8 cellular contexts compared by ENCODE assay signal in the genomic region with DNA sequence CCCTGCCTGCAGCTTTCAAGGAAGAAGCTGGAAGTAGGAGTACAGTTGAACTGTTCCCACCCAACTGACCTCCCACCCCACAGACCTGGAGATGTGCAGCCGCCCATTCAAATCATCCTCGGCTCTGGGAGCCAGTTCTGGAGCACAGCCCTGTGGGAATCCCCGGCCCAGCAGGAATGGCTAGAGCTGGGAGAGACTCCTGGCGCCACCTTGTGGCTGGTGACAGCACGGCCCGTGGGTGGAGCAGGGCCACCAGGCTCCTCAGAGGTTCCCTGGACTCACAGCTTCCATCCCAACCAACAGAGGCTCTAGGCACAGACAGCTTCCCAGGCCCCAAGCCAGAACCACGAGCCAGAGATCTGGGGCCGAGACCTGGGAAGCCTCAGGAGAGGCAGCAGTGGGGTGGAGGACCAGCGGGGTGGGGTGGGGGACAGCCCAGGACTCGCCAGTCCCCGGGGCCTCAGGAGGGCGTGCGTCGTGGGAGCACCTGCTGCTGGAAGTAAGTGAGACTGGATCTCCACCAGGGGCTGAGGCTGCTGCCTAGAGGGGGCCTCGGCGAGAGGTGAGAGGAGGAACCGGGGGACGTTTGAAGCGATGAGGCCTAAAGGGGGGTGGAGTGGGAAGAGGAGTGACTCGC.
DNase-seq lines count a peak whose midpoint lies in the region; TF ChIP-seq lines count a peak whose summit lies in the region.

No MANE protein-coding gene starts in this region.

- peaks cover 14 to 62% of the 10 kb centered on the region in 2 experiments; a peak in 2 of 3 replicates for H3K36me3 ChIP-seq in HEK293 (ENCODE audit: control insufficient read depth in 2 of 2, insufficient read depth in 1 of 2, low read length in 2 of 2)

- POLR2A ChIA-PET in HEK293 (lab: Yijun Ruan, JAX) = interaction anchor here (0.5 to 1.1 kb wide), 4 partner anchors 23 to 957 kb away, joined by 3 to 5 read pairs (median 3); partner anchors contain the start of gene ANAPC5

- TF ChIP-seq CTCF in C4-2B (conservative IDR thresholded peaks at IDR 0.05) (peak; percentile 91), HEK293 (tag by site-specific recombination; IDR thresholded peaks at IDR 0.05) (peak; percentile 86)

- H3K4me3 ChIP-seq in HEK293 (ENCODE audit: low read depth, low read length) = no peak overlapping the region

- H3K27ac ChIP-seq in C4-2B (no peak overlapping the region; the same call in 1 of the 2 replicates), HEK293 (ENCODE audit: extremely low read depth, low read depth, low read length) (no peak overlapping the region)

- CTCF ChIA-PET in HEK293 (lab: Yijun Ruan, JAX) = interaction anchor here (0.6 to 4.6 kb wide), 31 partner anchors 8 to 1068 kb away, joined by 3 to 58 read pairs (median 5); no protein-coding TSS in a partner anchor

- DNase-seq in NCI-H748 treated with DMSO at 0.1 percent for 48 hours (lab: John Stamatoyannopoulos, UW) = peak; percentile 53
- peak; percentile 88 for DNase-seq in activated CD8-positive, alpha-beta memory T cell treated with anti-CD3 and anti-CD28 coated beads, Interleukin-2, amount 50 U/mL, for 48 hours
- DNase-seq in epidermal melanocyte (ENCODE audit: insufficient read length, low spot score) = peak; percentile 95
- peak; percentile 76 for DNase-seq in middle frontal gyrus (ENCODE audit: extremely low spot score, low spot score)
- DNase-seq in stimulated activated CD8-positive, alpha-beta memory T cell treated with anti-CD3 and anti-CD28 coated beads, Interleukin-2, amount 100 ng/mL, for 48 hours (ENCODE audit: low read depth in 2 of 2) = peak; percentile 58 to 69
- no peak for DNase-seq in GF-D8 (lab: John Stamatoyannopoulos, UW)

- no peaks in the 10 kb centered on the region for H3K9me3 ChIP-seq in HEK293 (ENCODE audit: control insufficient read depth, insufficient read depth, low read depth, low read length)

- H3K4me1 ChIP-seq in HEK293 (ENCODE audit: control insufficient read depth, insufficient read depth, low read length) = no peaks in the 10 kb centered on the region

TF ChIP-seq in HEK293, 187 proteins besides CTCF, POLR2A, EP300 and RAD21:
- 0 out of 2 replicates have a peak, but pooled peaks have one; percentile 28 for TF ChIP-seq ZNF660 (tag by site-specific recombination; IDR thresholded peaks at IDR 0.05)
- no peak for TF ChIP-seq ZNF701 (tag by site-specific recombination; IDR thresholded peaks at IDR 0.05)
- no peak for TF ChIP-seq ZFP69B (tag by site-specific recombination; IDR thresholded peaks at IDR 0.05)
- peak; percentile 58 for TF ChIP-seq ZBTB17 (tag by site-specific recombination; IDR thresholded peaks at IDR 0.05)
- TF ChIP-seq ZNF76 (tag by site-specific recombination; IDR thresholded peaks at IDR 0.05; ENCODE audit: borderline replicate concordance, low read depth) = peak; percentile 34; the same call in 1 of the 2 replicates
- TF ChIP-seq, protein P1, sequence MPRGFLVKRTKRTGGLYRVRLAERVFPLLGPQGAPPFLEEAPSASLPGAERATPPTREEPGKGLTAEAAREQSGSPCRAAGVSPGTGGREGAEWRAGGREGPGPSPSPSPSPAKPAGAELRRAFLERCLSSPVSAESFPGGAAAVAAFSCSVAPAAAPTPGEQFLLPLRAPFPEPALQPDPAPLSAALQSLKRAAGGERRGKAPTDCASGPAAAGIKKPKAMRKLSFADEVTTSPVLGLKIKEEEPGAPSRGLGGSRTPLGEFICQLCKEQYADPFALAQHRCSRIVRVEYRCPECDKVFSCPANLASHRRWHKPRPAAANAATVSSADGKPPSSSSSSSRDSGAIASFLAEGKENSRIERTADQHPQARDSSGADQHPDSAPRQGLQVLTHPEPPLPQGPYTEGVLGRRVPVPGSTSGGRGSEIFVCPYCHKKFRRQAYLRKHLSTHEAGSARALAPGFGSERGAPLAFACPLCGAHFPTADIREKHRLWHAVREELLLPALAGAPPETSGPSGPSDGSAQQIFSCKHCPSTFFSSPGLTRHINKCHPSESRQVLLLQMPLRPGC (tag by site-specific recombination; IDR thresholded peaks at IDR 0.05) = no peak
- TF ChIP-seq ZNF600 (tag by site-specific recombination; IDR thresholded peaks at IDR 0.05) = peak; percentile 53; the same call in 1 of the 2 replicates
- TF ChIP-seq ZNF2 (tag by site-specific recombination; IDR thresholded peaks at IDR 0.05) = peak; percentile 62; the same call in 1 of the 2 replicates
- TF ChIP-seq ZIC2 (tag by site-specific recombination; IDR thresholded peaks at IDR 0.05) = peak; percentile 70
- TF ChIP-seq ZNF585B (tag by site-specific recombination; IDR thresholded peaks at IDR 0.05) = no peak
- no peak for TF ChIP-seq ZNF175 (tag by site-specific recombination; IDR thresholded peaks at IDR 0.05)
- TF ChIP-seq ZNF654 (tag by site-specific recombination; IDR thresholded peaks at IDR 0.05; ENCODE audit: low read depth) = peak; percentile 88
- no peak for TF ChIP-seq ZNF510 (tag by site-specific recombination; IDR thresholded peaks at IDR 0.05; ENCODE audit: insufficient replicate concordance)
- TF ChIP-seq HOXD13 (CRISPR knock-in tag; IDR thresholded peaks at IDR 0.05; ENCODE audit: borderline replicate concordance) = no peak
- no peak for TF ChIP-seq ZNF580 (tag by site-specific recombination; IDR thresholded peaks at IDR 0.05)
- TF ChIP-seq ZFHX2 (tag by site-specific recombination; conservative IDR thresholded peaks at IDR 0.05) = peak; percentile 77
- TF ChIP-seq, protein P2, sequence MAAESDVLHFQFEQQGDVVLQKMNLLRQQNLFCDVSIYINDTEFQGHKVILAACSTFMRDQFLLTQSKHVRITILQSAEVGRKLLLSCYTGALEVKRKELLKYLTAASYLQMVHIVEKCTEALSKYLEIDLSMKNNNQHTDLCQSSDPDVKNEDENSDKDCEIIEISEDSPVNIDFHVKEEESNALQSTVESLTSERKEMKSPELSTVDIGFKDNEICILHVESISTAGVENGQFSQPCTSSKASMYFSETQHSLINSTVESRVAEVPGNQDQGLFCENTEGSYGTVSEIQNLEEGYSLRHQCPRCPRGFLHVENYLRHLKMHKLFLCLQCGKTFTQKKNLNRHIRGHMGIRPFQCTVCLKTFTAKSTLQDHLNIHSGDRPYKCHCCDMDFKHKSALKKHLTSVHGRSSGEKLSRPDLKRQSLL (tag by site-specific recombination; IDR thresholded peaks at IDR 0.05) = peak; percentile 76
- TF ChIP-seq EGR2 (tag by site-specific recombination; IDR thresholded peaks at IDR 0.05; ENCODE audit: low read depth) = peak; percentile 47
- no peak for TF ChIP-seq ZNF274 (IDR thresholded peaks at IDR 0.05; ENCODE audit: low read length)
- TF ChIP-seq ZNF274 (tag by site-specific recombination; IDR thresholded peaks at IDR 0.05; ENCODE audit: borderline replicate concordance) = no peak
- no peak for TF ChIP-seq BCL11A (tag by site-specific recombination; IDR thresholded peaks at IDR 0.05; ENCODE audit: low read depth)
- TF ChIP-seq IKZF3 (tag by site-specific recombination; IDR thresholded peaks at IDR 0.05) = peak; percentile 85
